1 cellular context compared by ENCODE assay signal in the genomic region with DNA sequence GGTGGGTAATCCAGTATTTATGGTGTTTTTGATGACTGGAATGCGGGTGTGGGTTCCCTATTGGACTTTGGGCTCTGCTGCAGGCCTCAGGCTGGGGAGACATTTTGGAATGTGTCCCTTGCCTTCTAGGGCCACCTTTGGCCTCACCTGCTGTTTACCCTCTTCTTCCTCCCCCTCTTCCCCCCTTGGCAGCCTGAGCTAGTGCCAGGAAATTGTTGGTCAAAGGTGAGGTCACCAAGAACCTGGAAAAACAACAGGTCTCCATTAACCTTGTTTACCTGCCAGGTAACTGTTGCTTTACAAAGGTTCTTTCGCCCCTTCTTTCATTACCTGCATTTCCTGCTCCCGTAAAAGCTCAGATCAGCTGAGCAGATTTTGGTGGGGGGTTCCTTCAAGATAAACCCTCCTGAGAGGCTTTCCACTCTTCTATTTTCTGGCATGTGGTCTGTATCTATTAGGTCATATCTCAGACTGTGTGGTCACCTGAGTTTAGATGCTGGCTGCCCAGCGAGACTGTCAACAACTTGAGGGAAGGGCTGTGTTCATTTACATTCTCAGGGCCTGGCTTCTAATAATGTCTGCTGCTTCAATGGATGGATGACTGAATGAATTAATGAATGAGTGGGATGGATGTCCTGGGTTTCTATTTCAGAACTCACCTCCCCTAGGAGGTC.
TF ChIP-seq lines count a peak whose summit lies in the region.

No MANE protein-coding gene starts in this region.

TF ChIP-seq in HepG2, 621 proteins besides CTCF, POLR2A, EP300 and RAD21 (continued from another document and continues in another):
- TF ChIP-seq, protein P1, sequence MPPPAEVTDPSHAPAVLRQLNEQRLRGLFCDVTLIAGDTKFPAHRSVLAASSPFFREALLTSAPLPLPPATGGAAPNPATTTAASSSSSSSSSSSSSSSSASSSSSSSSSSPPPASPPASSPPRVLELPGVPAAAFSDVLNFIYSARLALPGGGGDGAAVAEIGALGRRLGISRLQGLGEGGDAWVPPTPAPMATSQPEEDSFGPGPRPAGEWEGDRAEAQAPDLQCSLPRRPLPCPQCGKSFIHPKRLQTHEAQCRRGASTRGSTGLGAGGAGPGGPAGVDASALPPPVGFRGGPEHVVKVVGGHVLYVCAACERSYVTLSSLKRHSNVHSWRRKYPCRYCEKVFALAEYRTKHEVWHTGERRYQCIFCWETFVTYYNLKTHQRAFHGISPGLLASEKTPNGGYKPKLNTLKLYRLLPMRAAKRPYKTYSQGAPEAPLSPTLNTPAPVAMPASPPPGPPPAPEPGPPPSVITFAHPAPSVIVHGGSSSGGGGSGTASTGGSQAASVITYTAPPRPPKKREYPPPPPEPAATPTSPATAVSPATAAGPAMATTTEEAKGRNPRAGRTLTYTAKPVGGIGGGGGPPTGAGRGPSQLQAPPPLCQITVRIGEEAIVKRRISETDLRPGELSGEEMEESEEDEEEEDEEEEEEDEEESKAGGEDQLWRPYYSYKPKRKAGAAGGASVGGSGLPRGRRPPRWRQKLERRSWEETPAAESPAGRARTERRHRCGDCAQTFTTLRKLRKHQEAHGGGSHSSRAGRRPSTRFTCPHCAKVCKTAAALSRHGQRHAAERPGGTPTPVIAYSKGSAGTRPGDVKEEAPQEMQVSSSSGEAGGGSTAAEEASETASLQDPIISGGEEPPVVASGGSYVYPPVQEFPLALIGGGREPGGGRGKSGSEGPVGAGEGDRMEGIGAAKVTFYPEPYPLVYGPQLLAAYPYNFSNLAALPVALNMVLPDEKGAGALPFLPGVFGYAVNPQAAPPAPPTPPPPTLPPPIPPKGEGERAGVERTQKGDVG (CRISPR knock-in tag; IDR thresholded peaks at IDR 0.05; ENCODE audit: borderline replicate concordance), result no peak
- no peak for TF ChIP-seq ZNF143 (CRISPR knock-in tag; IDR thresholded peaks at IDR 0.05)
- no peak for TF ChIP-seq ZNF33B (CRISPR knock-in tag; IDR thresholded peaks at IDR 0.05)
- 0 out of 2 replicates have a peak, but pooled peaks have one; percentile 16 for TF ChIP-seq ZNF343 (CRISPR knock-in tag; IDR thresholded peaks at IDR 0.05)
- TF ChIP-seq, protein P2, sequence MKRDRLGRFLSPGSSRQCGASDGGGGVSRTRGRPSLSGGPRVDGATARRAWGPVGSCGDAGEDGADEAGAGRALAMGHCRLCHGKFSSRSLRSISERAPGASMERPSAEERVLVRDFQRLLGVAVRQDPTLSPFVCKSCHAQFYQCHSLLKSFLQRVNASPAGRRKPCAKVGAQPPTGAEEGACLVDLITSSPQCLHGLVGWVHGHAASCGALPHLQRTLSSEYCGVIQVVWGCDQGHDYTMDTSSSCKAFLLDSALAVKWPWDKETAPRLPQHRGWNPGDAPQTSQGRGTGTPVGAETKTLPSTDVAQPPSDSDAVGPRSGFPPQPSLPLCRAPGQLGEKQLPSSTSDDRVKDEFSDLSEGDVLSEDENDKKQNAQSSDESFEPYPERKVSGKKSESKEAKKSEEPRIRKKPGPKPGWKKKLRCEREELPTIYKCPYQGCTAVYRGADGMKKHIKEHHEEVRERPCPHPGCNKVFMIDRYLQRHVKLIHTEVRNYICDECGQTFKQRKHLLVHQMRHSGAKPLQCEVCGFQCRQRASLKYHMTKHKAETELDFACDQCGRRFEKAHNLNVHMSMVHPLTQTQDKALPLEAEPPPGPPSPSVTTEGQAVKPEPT (CRISPR knock-in tag; IDR thresholded peaks at IDR 0.05; ENCODE audit: low read depth), result 0 out of 2 replicates have a peak, but pooled peaks have one; percentile 35
- no peak for TF ChIP-seq ZNF891 (CRISPR knock-in tag; IDR thresholded peaks at IDR 0.05)
- no peak for TF ChIP-seq PHB2 (IDR thresholded peaks at IDR 0.05; ENCODE audit: partially characterized antibody)
- peak; percentile 26 for TF ChIP-seq ASH2L (IDR thresholded peaks at IDR 0.05; ENCODE audit: insufficient read length, low read depth, low read length)
- TF ChIP-seq TEAD3 (CRISPR knock-in tag; optimal IDR thresholded peaks at IDR 0.05; ENCODE audit: borderline replicate concordance), result peak; percentile 97
- TF ChIP-seq, protein P3, sequence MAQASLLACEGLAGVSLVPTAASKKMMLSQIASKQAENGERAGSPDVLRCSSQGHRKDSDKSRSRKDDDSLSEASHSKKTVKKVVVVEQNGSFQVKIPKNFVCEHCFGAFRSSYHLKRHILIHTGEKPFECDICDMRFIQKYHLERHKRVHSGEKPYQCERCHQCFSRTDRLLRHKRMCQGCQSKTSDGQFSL (CRISPR knock-in tag; IDR thresholded peaks at IDR 0.05), result peak; percentile 60; the same call in 1 of the 2 replicates
- TF ChIP-seq, protein P4, sequence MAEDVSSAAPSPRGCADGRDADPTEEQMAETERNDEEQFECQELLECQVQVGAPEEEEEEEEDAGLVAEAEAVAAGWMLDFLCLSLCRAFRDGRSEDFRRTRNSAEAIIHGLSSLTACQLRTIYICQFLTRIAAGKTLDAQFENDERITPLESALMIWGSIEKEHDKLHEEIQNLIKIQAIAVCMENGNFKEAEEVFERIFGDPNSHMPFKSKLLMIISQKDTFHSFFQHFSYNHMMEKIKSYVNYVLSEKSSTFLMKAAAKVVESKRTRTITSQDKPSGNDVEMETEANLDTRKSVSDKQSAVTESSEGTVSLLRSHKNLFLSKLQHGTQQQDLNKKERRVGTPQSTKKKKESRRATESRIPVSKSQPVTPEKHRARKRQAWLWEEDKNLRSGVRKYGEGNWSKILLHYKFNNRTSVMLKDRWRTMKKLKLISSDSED (CRISPR knock-in tag; IDR thresholded peaks at IDR 0.05), result no peak
- no peak for TF ChIP-seq ZNF460 (CRISPR knock-in tag; IDR thresholded peaks at IDR 0.05; ENCODE audit: borderline replicate concordance)
- TF ChIP-seq, protein P5, sequence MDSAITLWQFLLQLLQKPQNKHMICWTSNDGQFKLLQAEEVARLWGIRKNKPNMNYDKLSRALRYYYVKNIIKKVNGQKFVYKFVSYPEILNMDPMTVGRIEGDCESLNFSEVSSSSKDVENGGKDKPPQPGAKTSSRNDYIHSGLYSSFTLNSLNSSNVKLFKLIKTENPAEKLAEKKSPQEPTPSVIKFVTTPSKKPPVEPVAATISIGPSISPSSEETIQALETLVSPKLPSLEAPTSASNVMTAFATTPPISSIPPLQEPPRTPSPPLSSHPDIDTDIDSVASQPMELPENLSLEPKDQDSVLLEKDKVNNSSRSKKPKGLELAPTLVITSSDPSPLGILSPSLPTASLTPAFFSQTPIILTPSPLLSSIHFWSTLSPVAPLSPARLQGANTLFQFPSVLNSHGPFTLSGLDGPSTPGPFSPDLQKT (CRISPR knock-in tag; IDR thresholded peaks at IDR 0.05; ENCODE audit: borderline replicate concordance), result no peak
- TF ChIP-seq HNRNPL (IDR thresholded peaks at IDR 0.05; ENCODE audit: low read depth, low read length), result no peak
- TF ChIP-seq IRF2 (CRISPR knock-in tag; IDR thresholded peaks at IDR 0.05), result 0 out of 2 replicates have a peak, but pooled peaks have one; percentile 78
- no peak for TF ChIP-seq ZNF468 (CRISPR knock-in tag; IDR thresholded peaks at IDR 0.05)
- TF ChIP-seq PHF8 (CRISPR knock-in tag; IDR thresholded peaks at IDR 0.05), result 0 out of 2 replicates have a peak, but pooled peaks have one; percentile 26
- no peak for TF ChIP-seq KLF13 (CRISPR knock-in tag; IDR thresholded peaks at IDR 0.05)
- TF ChIP-seq ZNF790 (CRISPR knock-in tag; IDR thresholded peaks at IDR 0.05; ENCODE audit: borderline replicate concordance), result no peak
- peak; percentile 78; the same call in 1 of the 2 replicates for TF ChIP-seq ZFX (CRISPR knock-in tag; IDR thresholded peaks at IDR 0.05; ENCODE audit: low read depth)
- TF ChIP-seq, protein P6, sequence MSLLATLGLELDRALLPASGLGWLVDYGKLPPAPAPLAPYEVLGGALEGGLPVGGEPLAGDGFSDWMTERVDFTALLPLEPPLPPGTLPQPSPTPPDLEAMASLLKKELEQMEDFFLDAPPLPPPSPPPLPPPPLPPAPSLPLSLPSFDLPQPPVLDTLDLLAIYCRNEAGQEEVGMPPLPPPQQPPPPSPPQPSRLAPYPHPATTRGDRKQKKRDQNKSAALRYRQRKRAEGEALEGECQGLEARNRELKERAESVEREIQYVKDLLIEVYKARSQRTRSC (CRISPR knock-in tag; IDR thresholded peaks at IDR 0.05; ENCODE audit: low read depth), result no peak
- TF ChIP-seq GABPB1 (CRISPR knock-in tag; IDR thresholded peaks at IDR 0.05), result peak; percentile 34; the same call in 1 of the 2 replicates
- TF ChIP-seq ZNF619 (CRISPR knock-in tag; IDR thresholded peaks at IDR 0.05), result no peak
- TF ChIP-seq KLF15 (CRISPR knock-in tag; IDR thresholded peaks at IDR 0.05; ENCODE audit: borderline replicate concordance), result no peak
- peak; percentile 76; the same call in 1 of the 2 replicates for TF ChIP-seq RFXAP (CRISPR knock-in tag; IDR thresholded peaks at IDR 0.05; ENCODE audit: borderline replicate concordance)
- no peak for TF ChIP-seq ZC3H13 (CRISPR knock-in tag; IDR thresholded peaks at IDR 0.05)
- TF ChIP-seq, protein P7, sequence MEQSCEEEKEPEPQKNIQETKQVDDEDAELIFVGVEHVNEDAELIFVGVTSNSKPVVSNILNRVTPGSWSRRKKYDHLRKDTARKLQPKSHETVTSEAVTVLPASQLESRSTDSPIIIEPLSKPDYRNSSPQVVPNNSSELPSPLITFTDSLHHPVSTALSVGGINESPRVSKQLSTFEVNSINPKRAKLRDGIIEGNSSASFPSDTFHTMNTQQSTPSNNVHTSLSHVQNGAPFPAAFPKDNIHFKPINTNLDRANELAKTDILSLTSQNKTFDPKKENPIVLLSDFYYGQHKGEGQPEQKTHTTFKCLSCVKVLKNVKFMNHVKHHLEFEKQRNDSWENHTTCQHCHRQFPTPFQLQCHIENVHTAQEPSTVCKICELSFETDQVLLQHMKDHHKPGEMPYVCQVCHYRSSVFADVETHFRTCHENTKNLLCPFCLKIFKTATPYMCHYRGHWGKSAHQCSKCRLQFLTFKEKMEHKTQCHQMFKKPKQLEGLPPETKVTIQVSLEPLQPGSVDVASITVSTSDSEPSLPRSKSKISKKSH (CRISPR knock-in tag; IDR thresholded peaks at IDR 0.05; ENCODE audit: borderline replicate concordance), result no peak
- TF ChIP-seq ZNF792 (CRISPR knock-in tag; IDR thresholded peaks at IDR 0.05), result 0 out of 2 replicates have a peak, but pooled peaks have one; percentile 32
- no peak for TF ChIP-seq NKX3-1 (CRISPR knock-in tag; IDR thresholded peaks at IDR 0.05)
- TF ChIP-seq ZNF614 (CRISPR knock-in tag; IDR thresholded peaks at IDR 0.05; ENCODE audit: borderline replicate concordance), result no peak
- no peak for TF ChIP-seq ZNF776 (CRISPR knock-in tag; IDR thresholded peaks at IDR 0.05)
- no peak for TF ChIP-seq ONECUT2 (CRISPR knock-in tag; IDR thresholded peaks at IDR 0.05)
- TF ChIP-seq, protein P8, sequence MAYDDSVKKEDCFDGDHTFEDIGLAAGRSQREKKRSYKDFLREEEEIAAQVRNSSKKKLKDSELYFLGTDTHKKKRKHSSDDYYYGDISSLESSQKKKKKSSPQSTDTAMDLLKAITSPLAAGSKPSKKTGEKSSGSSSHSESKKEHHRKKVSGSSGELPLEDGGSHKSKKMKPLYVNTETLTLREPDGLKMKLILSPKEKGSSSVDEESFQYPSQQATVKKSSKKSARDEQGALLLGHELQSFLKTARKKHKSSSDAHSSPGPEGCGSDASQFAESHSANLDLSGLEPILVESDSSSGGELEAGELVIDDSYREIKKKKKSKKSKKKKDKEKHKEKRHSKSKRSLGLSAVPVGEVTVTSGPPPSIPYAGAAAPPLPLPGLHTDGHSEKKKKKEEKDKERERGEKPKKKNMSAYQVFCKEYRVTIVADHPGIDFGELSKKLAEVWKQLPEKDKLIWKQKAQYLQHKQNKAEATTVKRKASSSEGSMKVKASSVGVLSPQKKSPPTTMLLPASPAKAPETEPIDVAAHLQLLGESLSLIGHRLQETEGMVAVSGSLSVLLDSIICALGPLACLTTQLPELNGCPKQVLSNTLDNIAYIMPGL (CRISPR knock-in tag; IDR thresholded peaks at IDR 0.05; ENCODE audit: borderline replicate concordance in 1 of 2, low read depth in 1 of 2), result peak in 1 of 2 experiments; percentile 54; a peak in 1 of 4 replicates
- no peak; the same call in none of the 2 replicates for TF ChIP-seq ZMYM3 (CRISPR knock-in tag; IDR thresholded peaks at IDR 0.05)
- TF ChIP-seq, protein P9, sequence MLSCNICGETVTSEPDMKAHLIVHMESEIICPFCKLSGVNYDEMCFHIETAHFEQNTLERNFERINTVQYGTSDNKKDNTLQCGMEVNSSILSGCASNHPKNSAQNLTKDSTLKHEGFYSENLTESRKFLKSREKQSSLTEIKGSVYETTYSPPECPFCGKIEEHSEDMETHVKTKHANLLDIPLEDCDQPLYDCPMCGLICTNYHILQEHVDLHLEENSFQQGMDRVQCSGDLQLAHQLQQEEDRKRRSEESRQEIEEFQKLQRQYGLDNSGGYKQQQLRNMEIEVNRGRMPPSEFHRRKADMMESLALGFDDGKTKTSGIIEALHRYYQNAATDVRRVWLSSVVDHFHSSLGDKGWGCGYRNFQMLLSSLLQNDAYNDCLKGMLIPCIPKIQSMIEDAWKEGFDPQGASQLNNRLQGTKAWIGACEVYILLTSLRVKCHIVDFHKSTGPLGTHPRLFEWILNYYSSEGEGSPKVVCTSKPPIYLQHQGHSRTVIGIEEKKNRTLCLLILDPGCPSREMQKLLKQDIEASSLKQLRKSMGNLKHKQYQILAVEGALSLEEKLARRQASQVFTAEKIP (CRISPR knock-in tag; IDR thresholded peaks at IDR 0.05; ENCODE audit: borderline replicate concordance), result no peak
- TF ChIP-seq NFE2 (CRISPR knock-in tag; IDR thresholded peaks at IDR 0.05), result no peak
